Comparison of ENCODE assay signal across 1 cellular context in the genomic region with DNA sequence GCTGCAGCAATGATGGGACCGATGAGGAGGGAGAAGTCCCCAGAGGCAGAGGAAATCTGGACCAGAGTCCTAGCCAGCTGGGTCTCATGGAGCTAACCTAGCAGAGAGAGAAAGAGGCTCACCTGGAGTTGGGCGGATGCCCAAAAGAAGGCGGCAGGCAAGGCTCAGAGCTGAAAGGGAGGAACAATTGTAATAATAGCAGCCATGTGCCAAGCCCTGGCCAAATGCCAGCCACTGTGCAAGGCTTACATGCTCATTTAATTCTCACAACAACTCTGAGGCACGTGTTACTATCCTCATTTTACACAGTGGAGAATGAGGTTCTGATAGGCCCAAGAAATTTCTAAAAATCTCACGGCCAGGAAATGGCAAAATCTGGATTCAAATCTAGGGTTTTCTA.
TF ChIP-seq lines count a peak whose summit lies in the region.

No MANE protein-coding gene starts in this region.

TF ChIP-seq in K562, 482 proteins besides CTCF, POLR2A, EP300 and RAD21 (continued from another document):
- TF ChIP-seq, protein P1, sequence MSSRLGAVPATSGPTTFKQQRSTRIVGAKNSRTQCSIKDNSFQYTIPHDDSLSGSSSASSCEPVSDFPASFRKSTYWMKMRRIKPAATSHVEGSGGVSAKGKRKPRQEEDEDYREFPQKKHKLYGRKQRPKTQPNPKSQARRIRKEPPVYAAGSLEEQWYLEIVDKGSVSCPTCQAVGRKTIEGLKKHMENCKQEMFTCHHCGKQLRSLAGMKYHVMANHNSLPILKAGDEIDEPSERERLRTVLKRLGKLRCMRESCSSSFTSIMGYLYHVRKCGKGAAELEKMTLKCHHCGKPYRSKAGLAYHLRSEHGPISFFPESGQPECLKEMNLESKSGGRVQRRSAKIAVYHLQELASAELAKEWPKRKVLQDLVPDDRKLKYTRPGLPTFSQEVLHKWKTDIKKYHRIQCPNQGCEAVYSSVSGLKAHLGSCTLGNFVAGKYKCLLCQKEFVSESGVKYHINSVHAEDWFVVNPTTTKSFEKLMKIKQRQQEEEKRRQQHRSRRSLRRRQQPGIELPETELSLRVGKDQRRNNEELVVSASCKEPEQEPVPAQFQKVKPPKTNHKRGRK (tag; IDR thresholded peaks at IDR 0.05), result no peak
- TF ChIP-seq ZBTB40 (IDR thresholded peaks at IDR 0.05), result no peak
- no peak for TF ChIP-seq ZBTB40 (CRISPR knock-in tag; IDR thresholded peaks at IDR 0.05)
- no peak for TF ChIP-seq ZNF197 (CRISPR knock-in tag; IDR thresholded peaks at IDR 0.05; ENCODE audit: low read depth)
- no peak for TF ChIP-seq NFE2 (IDR thresholded peaks at IDR 0.05; ENCODE audit: low read depth)
- TF ChIP-seq, protein P2, sequence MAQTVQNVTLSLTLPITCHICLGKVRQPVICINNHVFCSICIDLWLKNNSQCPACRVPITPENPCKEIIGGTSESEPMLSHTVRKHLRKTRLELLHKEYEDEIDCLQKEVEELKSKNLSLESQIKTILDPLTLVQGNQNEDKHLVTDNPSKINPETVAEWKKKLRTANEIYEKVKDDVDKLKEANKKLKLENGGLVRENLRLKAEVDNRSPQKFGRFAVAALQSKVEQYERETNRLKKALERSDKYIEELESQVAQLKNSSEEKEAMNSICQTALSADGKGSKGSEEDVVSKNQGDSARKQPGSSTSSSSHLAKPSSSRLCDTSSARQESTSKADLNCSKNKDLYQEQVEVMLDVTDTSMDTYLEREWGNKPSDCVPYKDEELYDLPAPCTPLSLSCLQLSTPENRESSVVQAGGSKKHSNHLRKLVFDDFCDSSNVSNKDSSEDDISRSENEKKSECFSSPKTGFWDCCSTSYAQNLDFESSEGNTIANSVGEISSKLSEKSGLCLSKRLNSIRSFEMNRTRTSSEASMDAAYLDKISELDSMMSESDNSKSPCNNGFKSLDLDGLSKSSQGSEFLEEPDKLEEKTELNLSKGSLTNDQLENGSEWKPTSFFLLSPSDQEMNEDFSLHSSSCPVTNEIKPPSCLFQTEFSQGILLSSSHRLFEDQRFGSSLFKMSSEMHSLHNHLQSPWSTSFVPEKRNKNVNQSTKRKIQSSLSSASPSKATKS (CRISPR knock-in tag; IDR thresholded peaks at IDR 0.05), result no peak
- TF ChIP-seq RREB1 (CRISPR knock-in tag; IDR thresholded peaks at IDR 0.05), result no peak
